In genomic region chr17:81252336-81253329, GRCh38 we compare ENCODE assay signal across 1 cellular context.
TF ChIP-seq lines count a peak whose summit lies in the region.

No MANE protein-coding gene starts in this region.

TF ChIP-seq in HepG2, 621 proteins besides CTCF, POLR2A, EP300 and RAD21 (continued from another document and continues in another):
- no peak for TF ChIP-seq ZHX2 (IDR thresholded peaks at IDR 0.05; ENCODE audit: low read depth)
- no peak for TF ChIP-seq ZHX2 (CRISPR knock-in tag; IDR thresholded peaks at IDR 0.05; ENCODE audit: borderline replicate concordance)
- no peak for TF ChIP-seq HMG20A (CRISPR knock-in tag; IDR thresholded peaks at IDR 0.05; ENCODE audit: borderline replicate concordance)
- TF ChIP-seq MBNL3 (CRISPR knock-in tag; conservative IDR thresholded peaks at IDR 0.05) = no peak
- TF ChIP-seq ZNF777 (CRISPR knock-in tag; IDR thresholded peaks at IDR 0.05) = no peak
- TF ChIP-seq ZNF354B (CRISPR knock-in tag; IDR thresholded peaks at IDR 0.05) = no peak
- TF ChIP-seq ZIK1 (CRISPR knock-in tag; IDR thresholded peaks at IDR 0.05; ENCODE audit: borderline replicate concordance, low read depth) = no peak
- 0 out of 2 replicates have a peak, but pooled peaks have one; percentile 25 for TF ChIP-seq ZFX (CRISPR knock-in tag; IDR thresholded peaks at IDR 0.05; ENCODE audit: low read depth)
- TF ChIP-seq SMC3 (IDR thresholded peaks at IDR 0.05; ENCODE audit: low read length) = no peak
- TF ChIP-seq CENPT (CRISPR knock-in tag; IDR thresholded peaks at IDR 0.05; ENCODE audit: low read depth) = no peak
- TF ChIP-seq ZSCAN21 (CRISPR knock-in tag; IDR thresholded peaks at IDR 0.05; ENCODE audit: borderline replicate concordance) = no peak
- peak; percentile 27; the same call in 1 of the 2 replicates for TF ChIP-seq SALL1 (CRISPR knock-in tag; IDR thresholded peaks at IDR 0.05)
- no peak for TF ChIP-seq IRX3 (CRISPR knock-in tag; IDR thresholded peaks at IDR 0.05; ENCODE audit: borderline replicate concordance, low read depth)
- no peak for TF ChIP-seq HNF4G (IDR thresholded peaks at IDR 0.05; ENCODE audit: borderline replicate concordance, low read depth, low read length)
- TF ChIP-seq HNF4G (CRISPR knock-in tag; IDR thresholded peaks at IDR 0.05; ENCODE audit: borderline replicate concordance, low read depth) = no peak
- 0 out of 2 replicates have a peak, but pooled peaks have one; percentile 18 for TF ChIP-seq ZNF350 (CRISPR knock-in tag; IDR thresholded peaks at IDR 0.05; ENCODE audit: borderline replicate concordance, low read depth)
- no peak for TF ChIP-seq RFXANK (CRISPR knock-in tag; IDR thresholded peaks at IDR 0.05)
- TF ChIP-seq PAX8 (CRISPR knock-in tag; IDR thresholded peaks at IDR 0.05; ENCODE audit: borderline replicate concordance) = no peak
- no peak for TF ChIP-seq ZEB1 (IDR thresholded peaks at IDR 0.05; ENCODE audit: insufficient replicate concordance, low read depth)
- no peak for TF ChIP-seq ZNF503 (CRISPR knock-in tag; IDR thresholded peaks at IDR 0.05)
- TF ChIP-seq FOXA3 (CRISPR knock-in tag; IDR thresholded peaks at IDR 0.05) = no peak
- TF ChIP-seq TOE1 (CRISPR knock-in tag; IDR thresholded peaks at IDR 0.05) = no peak
- no peak for TF ChIP-seq PLRG1 (conservative IDR thresholded peaks at IDR 0.05)
- TF ChIP-seq ZNF781 (CRISPR knock-in tag; IDR thresholded peaks at IDR 0.05; ENCODE audit: borderline replicate concordance, not compliant biosample characterization) = no peak
- TF ChIP-seq KDM5B (CRISPR knock-in tag; IDR thresholded peaks at IDR 0.05; ENCODE audit: borderline replicate concordance) = peak; percentile 19; the same call in 1 of the 2 replicates
- TF ChIP-seq ZNF589 (CRISPR knock-in tag; conservative IDR thresholded peaks at IDR 0.05) = no peak
- no peak for TF ChIP-seq MTA3 (CRISPR knock-in tag; IDR thresholded peaks at IDR 0.05)
- no peak for TF ChIP-seq ZNF83 (CRISPR knock-in tag; IDR thresholded peaks at IDR 0.05; ENCODE audit: borderline replicate concordance)
- 0 out of 2 replicates have a peak, but pooled peaks have one; percentile 46 for TF ChIP-seq HDAC1 (CRISPR knock-in tag; IDR thresholded peaks at IDR 0.05)
- TF ChIP-seq ZNF567 (CRISPR knock-in tag; IDR thresholded peaks at IDR 0.05; ENCODE audit: borderline replicate concordance) = no peak
- no peak for TF ChIP-seq KAT7 (CRISPR knock-in tag; IDR thresholded peaks at IDR 0.05; ENCODE audit: borderline replicate concordance)
- no peak for TF ChIP-seq HNRNPK (IDR thresholded peaks at IDR 0.05; ENCODE audit: low read depth, low read length, poor library complexity, severe bottlenecking)
- TF ChIP-seq ZBTB46 (CRISPR knock-in tag; IDR thresholded peaks at IDR 0.05; ENCODE audit: borderline replicate concordance) = no peak
- no peak for TF ChIP-seq ZFP1 (CRISPR knock-in tag; IDR thresholded peaks at IDR 0.05)
- TF ChIP-seq JDP2 (CRISPR knock-in tag; IDR thresholded peaks at IDR 0.05; ENCODE audit: borderline replicate concordance) = no peak
- no peak for TF ChIP-seq ZNF431 (CRISPR knock-in tag; IDR thresholded peaks at IDR 0.05; ENCODE audit: borderline replicate concordance, low read depth)
- TF ChIP-seq TERF1 (CRISPR knock-in tag; IDR thresholded peaks at IDR 0.05) = no peak
- TF ChIP-seq FOXP4 (CRISPR knock-in tag; IDR thresholded peaks at IDR 0.05) = no peak
- TF ChIP-seq FOXC1 (CRISPR knock-in tag; IDR thresholded peaks at IDR 0.05; ENCODE audit: borderline replicate concordance) = 0 out of 2 replicates have a peak, but pooled peaks have one; percentile 32
- no peak for TF ChIP-seq ZNF10 (CRISPR knock-in tag; IDR thresholded peaks at IDR 0.05; ENCODE audit: borderline replicate concordance, low read depth)
- 0 out of 2 replicates have a peak, but pooled peaks have one; percentile 53 for TF ChIP-seq ZNF784 (CRISPR knock-in tag; IDR thresholded peaks at IDR 0.05; ENCODE audit: borderline replicate concordance)
- no peak for TF ChIP-seq ZNF484 (CRISPR knock-in tag; IDR thresholded peaks at IDR 0.05; ENCODE audit: borderline replicate concordance, low read depth)
- no peak for TF ChIP-seq ZNF335 (CRISPR knock-in tag; IDR thresholded peaks at IDR 0.05)
- TF ChIP-seq ZNF891 (CRISPR knock-in tag; IDR thresholded peaks at IDR 0.05) = 0 out of 2 replicates have a peak, but pooled peaks have one; percentile 44
- no peak for TF ChIP-seq ZNF580 (CRISPR knock-in tag; IDR thresholded peaks at IDR 0.05; ENCODE audit: borderline replicate concordance, low read depth)
- peak; percentile 67 for TF ChIP-seq PATZ1 (CRISPR knock-in tag; IDR thresholded peaks at IDR 0.05)
- no peak for TF ChIP-seq ZNF121 (CRISPR knock-in tag; IDR thresholded peaks at IDR 0.05)
- TF ChIP-seq ZNF263 (CRISPR knock-in tag; IDR thresholded peaks at IDR 0.05) = no peak
- TF ChIP-seq ZNF576 (CRISPR knock-in tag; IDR thresholded peaks at IDR 0.05) = no peak
- no peak for TF ChIP-seq ARID3A (IDR thresholded peaks at IDR 0.05; ENCODE audit: low read depth, low read length)
